8 cellular contexts compared by ENCODE assay signal in the genomic region with DNA sequence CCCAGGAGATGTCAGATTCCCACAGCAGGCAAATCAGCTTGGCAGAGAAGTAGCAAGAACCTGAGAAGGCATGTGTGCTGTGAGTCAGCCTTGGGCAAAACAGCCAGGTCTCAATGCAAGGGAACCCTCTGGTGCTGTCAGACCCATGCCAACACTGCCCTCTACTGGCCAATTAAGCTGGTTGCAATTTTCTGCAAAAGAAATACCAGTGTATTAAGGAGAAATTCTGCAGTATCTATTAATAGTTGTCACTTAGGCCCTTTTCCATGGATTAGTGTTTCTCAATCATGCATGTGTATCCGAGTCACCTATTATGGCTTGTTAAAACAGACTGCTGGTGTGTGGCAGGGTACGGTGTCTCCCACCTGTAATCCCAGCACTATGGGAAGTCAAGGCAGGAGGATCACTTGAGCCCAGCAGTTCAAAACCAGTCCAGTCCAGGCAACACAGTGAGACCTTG. TPM values are rescaled to one million over a fixed set of nuclear protein-coding genes. Genes with fewer than 3 reads are reported as not detected.
DNase-seq lines count a peak whose midpoint lies in the region; ATAC-seq, FAIRE-seq and TF ChIP-seq lines count a peak whose summit lies in the region.

No MANE protein-coding gene starts in this region.

- CTCF ChIA-PET in OCI-LY7 (lab: Charles Lee; ENCODE audit: unreplicated experiment), result interaction anchor here (0.5 to 1.0 kb wide), 4 partner anchors 15 to 344 kb away, joined by 3 read pairs; no protein-coding TSS in a partner anchor

- DNase-seq in EL (peak; percentile 90), HTR-8/SVneo (ENCODE audit: insufficient read length, low spot score) (peak; percentile 89), OCI-LY7 (ENCODE audit: low spot score) (peak; percentile 83), epithelial cell of prostate (ENCODE audit: low read depth, low spot score) (peak; percentile 73), myocyte (ENCODE audit: low read depth) (peak; percentile 92)
- peak; percentile 67 for DNase-seq in activated CD8-positive, alpha-beta memory T cell treated with anti-CD3 and anti-CD28 coated beads, Interleukin-2, amount 50 U/mL, for 4 hours
- peak; percentile 73 for DNase-seq in stimulated activated CD8-positive, alpha-beta memory T cell treated with anti-CD3 and anti-CD28 coated beads, Interleukin-4, amount 100 ng/mL, for 48 hours

- no peaks in the 10 kb centered on the region for H3K9me3 ChIP-seq in OCI-LY7 (ENCODE audit: low read length)

- no peaks in the 10 kb centered on the region for H4K20me1 ChIP-seq in OCI-LY7 (ENCODE audit: insufficient read depth, low read length)

- no peaks in the 10 kb centered on the region for H3K9me2 ChIP-seq in OCI-LY7 (ENCODE audit: insufficient read depth, low read length)

- POLR2A ChIA-PET in OCI-LY7 (lab: Charles Lee), result no interaction called here

- no peak overlapping the region for H3K4me2 ChIP-seq in OCI-LY7 (ENCODE audit: low read length)

- no peaks in the 10 kb centered on the region for H3K79me2 ChIP-seq in OCI-LY7 (ENCODE audit: insufficient read depth, low read depth, low read length)

- peak; percentile 98 for TF ChIP-seq CTCF in OCI-LY7 (conservative IDR thresholded peaks at IDR 0.05; ENCODE audit: low read length)

- H3K36me3 ChIP-seq in OCI-LY7 (ENCODE audit: insufficient read depth, low read length), result peaks cover 10% of the 10 kb centered on the region; the same call in 1 of the 2 replicates

- no TSS peak for BruUV-seq in OCI-LY7 (replicated peaks; lab: Mats Ljungman, UMichigan)

- peak; percentile 98 for FAIRE-seq in HTR-8/SVneo (lab: Jason Lieb, UNC)

- ATAC-seq in HG03025 (IDR thresholded peaks at IDR 0.05; ENCODE audit: low FRiP score, unreplicated experiment), result no peak

- no peak overlapping the region for H3K4me3 ChIP-seq in OCI-LY7 (ENCODE audit: low read depth, low read length, poor library complexity, severe bottlenecking)

- intact Hi-C loops in OCI-LY7 (cut with micrococcal nuclease; ENCODE audit: unreplicated experiment), result loop anchor here (1.0 to 5.0 kb wide), 4 partner anchors 138 to 468 kb away; no protein-coding TSS in a partner anchor

- H2AFZ ChIP-seq in OCI-LY7 (ENCODE audit: low read length), result no peak overlapping the region

- H3K27ac ChIP-seq in OCI-LY7 (ENCODE audit: low read depth, low read length, poor library complexity, severe bottlenecking) (no peak overlapping the region), epithelial cell of prostate (no peak overlapping the region)

- H3K4me1 ChIP-seq in OCI-LY7 (ENCODE audit: insufficient read depth, low read length, poor library complexity, severe bottlenecking), result no peaks in the 10 kb centered on the region

RNA-seq across cellular contexts. Expression of a gene that starts 26.2 kb away (rescaled TPM):
- 26.1 and 27.0 TPM in 2 replicates for total RNA-seq in OCI-LY7 (2014; rRNA removed; shearing (Covaris generic))
- 78.4 and 80.1 TPM in 2 replicates for total RNA-seq in OCI-LY7 (2022)
- 210 and 343 TPM in 2 replicates for total RNA-seq in myocyte
- polyA plus RNA-seq in myocyte (2012), result 239 TPM
